In the genomic region with DNA sequence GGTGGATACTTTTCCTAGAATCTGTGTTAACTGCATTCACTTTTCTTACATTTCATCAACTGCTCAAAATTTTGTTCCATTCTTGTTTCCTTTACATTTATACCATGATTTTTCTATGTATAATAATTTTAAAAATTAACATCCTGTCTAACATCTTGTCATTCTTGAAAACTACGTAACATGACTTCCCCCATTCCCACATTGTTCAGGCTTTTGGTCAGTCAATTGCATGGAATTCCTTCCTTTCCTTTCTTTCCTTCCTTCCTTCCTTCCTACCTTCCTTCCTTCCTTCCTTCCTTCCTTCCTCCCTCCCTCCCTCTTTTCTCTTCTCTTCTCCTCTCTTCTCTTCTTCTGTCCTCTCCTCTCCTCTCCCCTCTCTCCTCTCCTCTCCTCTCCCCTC, we compare ENCODE assay signal across 9 cellular contexts.
"Had no signal": no experiment of that assay in that cellular context is flagged by ENCODE, and none has a peak within 500 bp of the region (broad histone marks: within the 10 kb centered on the region; RNA-seq: fewer than 3 reads in every experiment).

No MANE protein-coding gene starts in this region.

- H3K36me3 ChIP-seq: HAP-1 had no signal

- H3K27ac ChIP-seq: GM23248 had no signal

- FAIRE-seq: HTR-8/SVneo, K562 had no signal

- ATAC-seq: HCT116, K562 had no signal

- DNase-seq: GM23248, GOT3, H7, IMR-90, KG1 had no signal

- H3K9ac ChIP-seq: GM23248 had no signal

- H3K4me3 ChIP-seq: GM23248, HAP-1, K562 had no signal

- H3K9me3 ChIP-seq: HAP-1 had no signal
